In the genomic region with DNA sequence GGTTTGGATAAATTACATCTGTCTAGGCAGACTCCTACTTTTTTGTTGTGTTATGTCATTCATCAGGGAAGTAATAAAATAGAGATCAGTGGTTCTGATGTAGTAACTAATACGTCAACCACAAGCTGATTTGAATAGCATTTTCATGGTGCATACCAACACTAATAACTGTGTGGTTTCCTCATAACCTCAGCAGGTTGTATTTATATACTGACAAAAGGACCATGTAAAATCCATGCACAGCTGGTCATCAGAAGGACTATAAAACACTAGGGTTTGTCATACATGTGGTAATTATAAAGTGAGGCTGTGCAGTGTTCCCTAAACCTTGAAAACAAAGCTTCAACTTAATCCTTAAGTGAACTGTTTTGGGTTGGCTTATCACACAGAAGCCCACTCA, we compare ENCODE assay signal across 11 cellular contexts.
DNase-seq lines count a peak whose midpoint lies in the region; ATAC-seq and TF ChIP-seq lines count a peak whose summit lies in the region.
"Had no signal": no experiment of that assay in that cellular context is flagged by ENCODE, and none has a peak within 500 bp of the region (broad histone marks: within the 10 kb centered on the region; RNA-seq: fewer than 3 reads in every experiment).

No MANE protein-coding gene starts in this region.

- TF ChIP-seq POLR2A in lower leg skin (IDR thresholded peaks at IDR 0.05): no peak

- peaks cover 10% of the 10 kb centered on the region for H3F3A ChIP-seq in GM23248 (ENCODE audit: insufficient read depth)

- intact Hi-C loops in lower leg skin (cut with DNase I; ENCODE audit: low total_unique reads): no loop called here

- DNase-seq in GM23248 (peak; percentile 54), SK-N-MC (ENCODE audit: low read depth, low spot score) (peak; percentile 30), foreskin melanocyte (peak; percentile 20), lower leg skin (ENCODE audit: low spot score in 2 of 2) (no peak), amygdala (lab: John Stamatoyannopoulos, UW) (no peak), right atrium auricular region (ENCODE audit: low spot score) (no peak)
- DNase-seq: NCI-H446 treated with DMSO at 0.1 percent for 48 hours, pancreas had no signal

- H3K4me1 ChIP-seq in ACC112 (ENCODE audit: control insufficient read depth, insufficient read depth, low read length, unreplicated experiment) (peaks cover 23% of the 10 kb centered on the region), GM23248 (ENCODE audit: insufficient read depth) (peaks cover 27% of the 10 kb centered on the region), right atrium auricular region (peaks cover 0 to 13% of the 10 kb centered on the region in 2 donors)
- H3K4me1 ChIP-seq: BLaER1 had no signal

- no peak overlapping the region for H3K4me3 ChIP-seq in ACC112 (ENCODE audit: low read depth, low read length)
- H3K4me3 ChIP-seq in GM23248: no peak overlapping the region
- H3K4me3 ChIP-seq in SK-N-MC: no peak overlapping the region
- no peak overlapping the region for H3K4me3 ChIP-seq in lower leg skin (ENCODE audit: low read depth, poor library complexity, severe bottlenecking)
- no peak overlapping the region for H3K4me3 ChIP-seq in right atrium auricular region
- H3K4me3 ChIP-seq: BLaER1, pancreas had no signal

- TF ChIP-seq CTCF in lower leg skin (IDR thresholded peaks at IDR 0.05) (no peak), right atrium auricular region (IDR thresholded peaks at IDR 0.05) (no peak)

- no peaks in the 10 kb centered on the region for H4K20me1 ChIP-seq in GM23248 (ENCODE audit: insufficient read depth)
- H4K20me1 ChIP-seq: BLaER1 had no signal

- H3K36me3 ChIP-seq in ACC112 (ENCODE audit: insufficient read depth, low read length) (no peaks in the 10 kb centered on the region), GM23248 (ENCODE audit: low read depth) (no peaks in the 10 kb centered on the region), SK-N-MC (ENCODE audit: insufficient read depth, low read length) (no peaks in the 10 kb centered on the region), right atrium auricular region (no peaks in the 10 kb centered on the region)
- H3K36me3 ChIP-seq: BLaER1, pancreas had no signal

- H3K79me2 ChIP-seq in ACC112 (ENCODE audit: control insufficient read depth, insufficient read depth, low read length, unreplicated experiment): no peaks in the 10 kb centered on the region
- H3K79me2 ChIP-seq in GM23248 (ENCODE audit: insufficient read depth): no peaks in the 10 kb centered on the region

- H3K9ac ChIP-seq in GM23248: no peak overlapping the region
- H3K9ac ChIP-seq in SK-N-MC (ENCODE audit: insufficient read length): no peak overlapping the region
- H3K9ac ChIP-seq: BLaER1 had no signal

- H3K27ac ChIP-seq in ACC112 (ENCODE audit: low read depth, low read length) (no peak overlapping the region), GM23248 (peak overlapping the region; percentile 76; the same call in 1 of the 2 replicates), SK-N-MC (peak overlapping the region; percentile 68; the same call in 1 of the 2 replicates), right atrium auricular region (no peak overlapping the region)
- H3K27ac ChIP-seq: BLaER1, pancreas had no signal

- H3K9me2 ChIP-seq in GM23248 (ENCODE audit: insufficient read depth): no peaks in the 10 kb centered on the region

- peak overlapping the region; percentile 64 for H3K4me2 ChIP-seq in GM23248 (ENCODE audit: unreplicated experiment)
- H3K4me2 ChIP-seq: BLaER1 had no signal

- H3K27me3 ChIP-seq in ACC112 (ENCODE audit: insufficient read depth, low read length) (no peaks in the 10 kb centered on the region), GM23248 (replicated peaks; ENCODE audit: insufficient read depth) (no peaks in the 10 kb centered on the region), right atrium auricular region (no peaks in the 10 kb centered on the region)
- H3K27me3 ChIP-seq: BLaER1, pancreas had no signal

- in situ Hi-C loops in GM23248 (cut with MboI): no loop called here

- H2AFZ ChIP-seq in ACC112 (ENCODE audit: low read length, unreplicated experiment) (peak overlapping the region; percentile 55), GM23248 (no peak overlapping the region)

- H3K9me3 ChIP-seq in GM23248 (ENCODE audit: low read depth): no peaks in the 10 kb centered on the region
- no peaks in the 10 kb centered on the region for H3K9me3 ChIP-seq in SK-N-MC (ENCODE audit: low read depth, low read length)
- no peaks in the 10 kb centered on the region for H3K9me3 ChIP-seq in right atrium auricular region
- H3K9me3 ChIP-seq: BLaER1, pancreas had no signal

- no peak for ATAC-seq in GM19455 (IDR thresholded peaks at IDR 0.05; ENCODE audit: unreplicated experiment)
- ATAC-seq: pancreas had no signal

- WGBS in GM23248 (ENCODE audit: low coverage in 1 of 2, low lambda C conversion rate in 2 of 2, missing lambda C conversion rate in 2 of 2), 2 experiments: 63 to 76% methylated on average over 1 of the region's 1 CpG
- 38 to 47% methylated on average over 1 of the region's 1 CpG for WGBS in lower leg skin, 2 donors

Comparison
In these comparisons a context has a peak if more than half of its experiments do, and no peak if none do; other contexts are left out.
1. H3K27ac ChIP-seq: peak in GM23248 (single experiment) and SK-N-MC (single experiment); none in ACC112 (single experiment) and right atrium auricular region (0 of 2).
2. DNase-seq: peak in GM23248 (single experiment), SK-N-MC (single experiment) and foreskin melanocyte (single experiment); none in lower leg skin (0 of 2), amygdala (0 of 56) and right atrium auricular region (single experiment).